ENCODE assay signal across 18 cellular contexts in genomic region chr10:46271795-46272499, GRCh38. TPM values are rescaled to one million over a fixed set of nuclear protein-coding genes. Genes with fewer than 3 reads are reported as not detected.
A peak's percentile ranks its signal among the peaks of the same experiment; 100 is the strongest.
DNase-seq lines count a peak whose midpoint lies in the region; ATAC-seq and TF ChIP-seq lines count a peak whose summit lies in the region.
"Not testable (repeated sequence)": the region's sequence is repeated elsewhere in the genome, so short reads cannot be mapped to it uniquely, and the experiment has no call there.
"Had no signal": no experiment of that assay in that cellular context is flagged by ENCODE, and none has a peak within 500 bp of the region (broad histone marks: within the 10 kb centered on the region; RNA-seq: fewer than 3 reads in every experiment).

No MANE protein-coding gene starts in this region.

- H3K9ac ChIP-seq in OCI-LY1 (ENCODE audit: low read length): not testable (repeated sequence)

- H3K27me3 ChIP-seq in BE2C; OCI-LY1 (ENCODE audit: insufficient read depth, low read length); right atrium auricular region; stomach: not testable (repeated sequence)

- WGBS in stomach, 5 donors: 44 to 97% (median 84%) methylated on average over 4 of the region's 4 CpGs

- not testable (repeated sequence) for H3K9me3 ChIP-seq in BE2C; OCI-LY1 (ENCODE audit: low read length); right atrium auricular region; stomach

- H3K4me3 Mint-ChIP-seq in activated CD4-positive, alpha-beta T cell treated with anti-CD3 and anti-CD28 coated beads, Interleukin-2, amount 10 ng/mL, durations not matched to agents 24 days and 14 days: peak overlapping the region; percentile 8
- H3K4me3 Mint-ChIP-seq in activated naive CD4-positive, alpha-beta T cell treated with anti-CD3 and anti-CD28 coated beads, Interleukin-2, amount 50 U/mL, for 24 hours: peak overlapping the region; percentile 19
- peak overlapping the region in 9 of 10 donors; percentile 46 to 88 (median 58) for H3K4me3 Mint-ChIP-seq in naive thymus-derived CD8-positive, alpha-beta T cell

- TF ChIP-seq EP300 in stomach (IDR thresholded peaks at IDR 0.05): not testable (repeated sequence)

- peak in 1 of 2 donors; percentile 22 for ATAC-seq in naive thymus-derived CD8-positive, alpha-beta T cell

- not testable (repeated sequence) for TF ChIP-seq POLR2A in stomach (IDR thresholded peaks at IDR 0.05)

- not testable (repeated sequence) for H4K20me1 ChIP-seq in OCI-LY1 (ENCODE audit: insufficient read depth, low read length)

- not testable (repeated sequence) for H3K4me3 ChIP-seq in BE2C (ENCODE audit: low read depth, low read length); OCI-LY1 (ENCODE audit: low read depth, low read length, poor library complexity, severe bottlenecking); right atrium auricular region; stomach

- H3K9me2 ChIP-seq in OCI-LY1 (ENCODE audit: low read depth, low read length): not testable (repeated sequence)

- H3K36me3 Mint-ChIP-seq in activated CD4-positive, alpha-beta T cell treated with anti-CD3 and anti-CD28 coated beads, Interleukin-2, amount 10 ng/mL, durations not matched to agents 24 days and 14 days (ENCODE audit: low read depth); activated naive CD4-positive, alpha-beta T cell treated with anti-CD3 and anti-CD28 coated beads, Interleukin-2, amount 50 U/mL, for 24 hours; naive thymus-derived CD8-positive, alpha-beta T cell: not testable (repeated sequence)

- peaks cover 10% of the 10 kb centered on the region for H3K27me3 Mint-ChIP-seq in activated CD4-positive, alpha-beta T cell treated with anti-CD3 and anti-CD28 coated beads, Interleukin-2, amount 10 ng/mL, durations not matched to agents 24 days and 14 days
- H3K27me3 Mint-ChIP-seq in activated naive CD4-positive, alpha-beta T cell treated with anti-CD3 and anti-CD28 coated beads, Interleukin-2, amount 50 U/mL, for 24 hours; naive thymus-derived CD8-positive, alpha-beta T cell: not testable (repeated sequence)

- H3K27ac Mint-ChIP-seq in activated CD4-positive, alpha-beta T cell treated with anti-CD3 and anti-CD28 coated beads, Interleukin-2, amount 10 ng/mL, durations not matched to agents 24 days and 14 days: peak overlapping the region; percentile 52
- not testable (repeated sequence) for H3K27ac Mint-ChIP-seq in activated naive CD4-positive, alpha-beta T cell treated with anti-CD3 and anti-CD28 coated beads, Interleukin-2, amount 50 U/mL, for 24 hours
- H3K27ac Mint-ChIP-seq in naive thymus-derived CD8-positive, alpha-beta T cell: peak overlapping the region; percentile 90 to 99 (median 95)

- H3K4me2 ChIP-seq in OCI-LY1 (ENCODE audit: low read length): not testable (repeated sequence)

- H3K4me1 ChIP-seq in BE2C, right atrium auricular region, stomach: not testable (repeated sequence)
- H3K4me1 ChIP-seq in OCI-LY1 (ENCODE audit: insufficient read depth, low read length, severe bottlenecking): peaks cover 51% of the 10 kb centered on the region

- DNase-seq in BE2C: peak; percentile 42
- DNase-seq in activated CD4-positive, alpha-beta T cell treated with anti-CD3 and anti-CD28 coated beads, Interleukin-2, amount 10 ng/mL, durations not matched to agents 24 days and 14 days; naive thymus-derived CD8-positive, alpha-beta T cell: not testable (repeated sequence)
- DNase-seq in activated T-cell treated with anti-CD3 and anti-CD28 coated beads, Interleukin-2, amount 50 U/mL, for 48 hours: peak; percentile 21 to 26
- DNase-seq in right atrium auricular region (ENCODE audit: low spot score): peak; percentile 50
- DNase-seq in stomach: peak; percentile 18

- not testable (repeated sequence) for H2AFZ ChIP-seq in OCI-LY1 (ENCODE audit: low read length)

- H3K9me3 Mint-ChIP-seq in activated CD4-positive, alpha-beta T cell treated with anti-CD3 and anti-CD28 coated beads, Interleukin-2, amount 10 ng/mL, durations not matched to agents 24 days and 14 days; activated naive CD4-positive, alpha-beta T cell treated with anti-CD3 and anti-CD28 coated beads, Interleukin-2, amount 50 U/mL, for 24 hours; naive thymus-derived CD8-positive, alpha-beta T cell: not testable (repeated sequence)

- not testable (repeated sequence) for TF ChIP-seq CTCF in BE2C (IDR thresholded peaks at IDR 0.05; ENCODE audit: low read depth, low read length); OCI-LY1 (IDR thresholded peaks at IDR 0.05; ENCODE audit: low read length); right atrium auricular region (IDR thresholded peaks at IDR 0.05); stomach (IDR thresholded peaks at IDR 0.05)

- H3F3A ChIP-seq in OCI-LY1 (ENCODE audit: insufficient read depth, low read length): not testable (repeated sequence)

- not testable (repeated sequence) for H3K36me3 ChIP-seq in BE2C; OCI-LY1 (ENCODE audit: insufficient read depth, low read length); right atrium auricular region; stomach

- H3K4me1 Mint-ChIP-seq in activated CD4-positive, alpha-beta T cell treated with anti-CD3 and anti-CD28 coated beads, Interleukin-2, amount 10 ng/mL, durations not matched to agents 24 days and 14 days: peaks cover 28% of the 10 kb centered on the region
- peaks cover 43% of the 10 kb centered on the region for H3K4me1 Mint-ChIP-seq in activated naive CD4-positive, alpha-beta T cell treated with anti-CD3 and anti-CD28 coated beads, Interleukin-2, amount 50 U/mL, for 24 hours
- H3K4me1 Mint-ChIP-seq in naive thymus-derived CD8-positive, alpha-beta T cell: peaks cover 26 to 44% (median 35%) of the 10 kb centered on the region in 4 donors

- intact Hi-C loops in activated CD4-positive, alpha-beta T cell treated with anti-CD3 and anti-CD28 coated beads, Interleukin-2, amount 10 ng/mL, durations not matched to agents 24 days and 14 days (cut with micrococcal nuclease); stomach (cut with DNase I; ENCODE audit: low total_unique reads): not testable (repeated sequence)

- POLR2A ChIA-PET in naive thymus-derived CD8-positive, alpha-beta T cell (lab: Charles Lee): interaction anchor here (0.9 to 1.3 kb wide), 2 partner anchors 11 to 28 kb away, joined by 3 read pairs; no protein-coding TSS in a partner anchor

- H3K27ac ChIP-seq in OCI-LY1 (ENCODE audit: low read depth, low read length, poor library complexity, severe bottlenecking): peak overlapping the region; percentile 33
- not testable (repeated sequence) for H3K27ac ChIP-seq in right atrium auricular region, stomach

- not testable (repeated sequence) for H3K79me2 ChIP-seq in OCI-LY1 (ENCODE audit: insufficient read depth, low read length)

RNA-seq across cellular contexts. Expression of gene ANTXRL, which starts 14.8 kb away (rescaled TPM):
- not detected for polyA plus RNA-seq in BE2C (2012; ENCODE audit: insufficient read depth, insufficient read length, low read depth)
- not detected in 2 replicates for total RNA-seq in activated CD4-positive, alpha-beta T cell treated with anti-CD3 and anti-CD28 coated beads, Interleukin-2, amount 10 ng/mL, durations not matched to agents 24 days and 14 days
- total RNA-seq in right atrium auricular region (not detected), stomach (not detected)
- not detected for total RNA-seq in naive thymus-derived CD8-positive, alpha-beta T cell
- polyA plus RNA-seq in naive thymus-derived CD8-positive, alpha-beta T cell: not detected
- not detected for polyA plus RNA-seq in stomach
- total RNA-seq: activated naive CD4-positive, alpha-beta T cell treated with anti-CD3 and anti-CD28 coated beads, Interleukin-2, amount 50 U/mL, for 72 hours; ascending aorta; epithelial cell of proximal tubule; left cardiac atrium; lung microvascular endothelial cell; neural crest cell; pancreas; renal cortical epithelial cell; RPMI7951; tibial nerve had no signal

Comparison
In these comparisons a context has a peak if more than half of its experiments do, and no peak if none do; other contexts are left out.
1. H3K4me3 Mint-ChIP-seq: peak in every context shown above with its lines; median percentile 58 in naive thymus-derived CD8-positive, alpha-beta T cell; 19 in activated naive CD4-positive, alpha-beta T cell treated with anti-CD3 and anti-CD28 coated beads, Interleukin-2, amount 50 U/mL, for 24 hours; 8 in activated CD4-positive, alpha-beta T cell treated with anti-CD3 and anti-CD28 coated beads, Interleukin-2, amount 10 ng/mL, durations not matched to agents 24 days and 14 days.